Comparison of ENCODE assay signal across 17 cellular contexts in the genomic region with DNA sequence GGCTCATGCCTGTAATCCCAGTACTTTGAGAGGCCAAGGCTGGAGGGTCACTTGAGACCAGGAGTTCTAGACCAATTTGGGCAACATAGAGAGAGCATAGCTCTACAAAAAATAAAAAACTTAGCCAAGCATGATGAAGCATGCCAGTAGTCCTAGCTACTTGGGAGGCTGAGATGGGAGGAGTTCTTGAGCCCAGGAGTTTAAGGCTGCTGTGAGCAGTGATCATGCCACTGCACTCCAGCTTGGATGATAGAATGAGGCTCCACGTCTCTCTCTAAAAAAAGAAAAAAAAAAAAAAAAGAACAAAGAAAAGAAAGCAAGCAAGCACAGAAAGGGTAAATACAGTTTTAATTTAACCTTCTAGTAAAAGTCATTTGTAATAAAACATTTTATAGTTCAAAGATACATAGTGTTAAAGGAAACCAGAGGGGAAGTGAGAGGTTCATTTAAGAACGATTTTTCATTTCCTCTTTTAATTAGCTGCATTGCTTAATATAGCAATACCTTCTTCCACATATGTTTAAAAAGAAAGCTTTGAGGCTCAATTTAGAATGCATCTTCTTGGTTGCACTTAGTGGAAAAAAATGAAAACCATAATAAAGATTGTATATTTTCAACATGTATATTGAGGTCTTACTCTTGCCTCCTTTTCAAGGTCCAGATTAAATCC. TPM values are rescaled to one million over a fixed set of nuclear protein-coding genes. Genes with fewer than 3 reads are reported as not detected.
DNase-seq lines count a peak whose midpoint lies in the region; ATAC-seq and TF ChIP-seq lines count a peak whose summit lies in the region.
"Had no signal": no experiment of that assay in that cellular context is flagged by ENCODE, and none has a peak within 500 bp of the region (broad histone marks: within the 10 kb centered on the region; RNA-seq: fewer than 3 reads in every experiment).

No MANE protein-coding gene starts in this region.

- H3K4me1 ChIP-seq in OCI-LY3 (ENCODE audit: low read length) = peaks cover 27% of the 10 kb centered on the region

- no peaks in the 10 kb centered on the region for H3K36me3 Mint-ChIP-seq in natural killer cell treated with Interleukin-12 subunit alpha and Interleukin-12 subunit beta and Interleukin-15 and Interleukin-18, amount 100 ng/mL, for 72 hours
- H3K36me3 Mint-ChIP-seq: activated naive CD4-positive, alpha-beta T cell treated with anti-CD3 and anti-CD28 coated beads, Interleukin-2, amount 50 U/mL, for 24 hours had no signal

- peaks cover 0 to 19% of the 10 kb centered on the region in 2 donors for H3K27me3 Mint-ChIP-seq in natural killer cell treated with Interleukin-12 subunit alpha and Interleukin-12 subunit beta and Interleukin-15 and Interleukin-18, amount 100 ng/mL, for 72 hours

- no peaks in the 10 kb centered on the region for H3K9me3 Mint-ChIP-seq in natural killer cell treated with Interleukin-12 subunit alpha and Interleukin-12 subunit beta and Interleukin-15 and Interleukin-18, amount 100 ng/mL, for 72 hours
- H3K9me3 Mint-ChIP-seq: activated naive CD4-positive, alpha-beta T cell treated with anti-CD3 and anti-CD28 coated beads, Interleukin-2, amount 50 U/mL, for 24 hours had no signal

- ATAC-seq in GM18508 (IDR thresholded peaks at IDR 0.05; ENCODE audit: insufficient read depth, unreplicated experiment) = peak; percentile 70
- ATAC-seq in GM21515 (IDR thresholded peaks at IDR 0.05; ENCODE audit: unreplicated experiment) = peak; percentile 89
- ATAC-seq in HG03139 (IDR thresholded peaks at IDR 0.05; ENCODE audit: unreplicated experiment) = peak; percentile 82
- no peak for ATAC-seq in natural killer cell treated with Interleukin-12 subunit alpha and Interleukin-12 subunit beta and Interleukin-15 and Interleukin-18, amount 100 ng/mL, for 72 hours
- ATAC-seq: SK-N-SH treated with all-trans-retinoic acid at 6 μM for 48 hours had no signal

- no peaks in the 10 kb centered on the region for H3K9me3 ChIP-seq in OCI-LY3 (ENCODE audit: insufficient read depth, low read length)
- H3K9me3 ChIP-seq: stomach had no signal

- H3K27me3 ChIP-seq in OCI-LY3 (ENCODE audit: low read depth, low read length) = no peaks in the 10 kb centered on the region
- H3K27me3 ChIP-seq: stomach had no signal

- H3K27ac Mint-ChIP-seq in natural killer cell treated with Interleukin-12 subunit alpha and Interleukin-12 subunit beta and Interleukin-15 and Interleukin-18, amount 100 ng/mL, for 72 hours = no peak overlapping the region
- H3K27ac Mint-ChIP-seq: activated naive CD4-positive, alpha-beta T cell treated with anti-CD3 and anti-CD28 coated beads, Interleukin-2, amount 50 U/mL, for 24 hours had no signal

- H3K4me3 Mint-ChIP-seq in natural killer cell treated with Interleukin-12 subunit alpha and Interleukin-12 subunit beta and Interleukin-15 and Interleukin-18, amount 100 ng/mL, for 72 hours = no peak overlapping the region
- H3K4me3 Mint-ChIP-seq: activated naive CD4-positive, alpha-beta T cell treated with anti-CD3 and anti-CD28 coated beads, Interleukin-2, amount 50 U/mL, for 24 hours had no signal

- H3K36me3 ChIP-seq in OCI-LY3 (replicated peaks; ENCODE audit: low read depth, low read length) = no peaks in the 10 kb centered on the region
- H3K36me3 ChIP-seq: stomach had no signal

- no peak overlapping the region for H2AFZ ChIP-seq in OCI-LY3 (ENCODE audit: low read depth, low read length)

- DNase-seq in natural killer cell treated with Interleukin-12 subunit alpha and Interleukin-12 subunit beta and Interleukin-15 and Interleukin-18, amount 100 ng/mL, for 72 hours (ENCODE audit: low spot score) = no peak
- no peak for DNase-seq in UCSD-AML1 (lab: John Stamatoyannopoulos, UW; ENCODE audit: unreplicated experiment)
- no peak for DNase-seq in NCI-H82 (lab: John Stamatoyannopoulos, UW)
- DNase-seq in DMS153 treated with DMSO at 0.1 percent for 48 hours (lab: John Stamatoyannopoulos, UW; ENCODE audit: unreplicated experiment) = no peak
- DNase-seq: NCI-H446 treated with DMSO at 0.1 percent for 48 hours, occipital lobe had no signal

- H3K9ac ChIP-seq in OCI-LY3 (ENCODE audit: low read length) = no peak overlapping the region

- H3K4me2 ChIP-seq in OCI-LY3 (ENCODE audit: low read length) = peak overlapping the region; percentile 60

- no peaks in the 10 kb centered on the region for H4K20me1 ChIP-seq in OCI-LY3 (ENCODE audit: insufficient read depth, low read length)

- no peaks in the 10 kb centered on the region for H3K79me2 ChIP-seq in OCI-LY3 (ENCODE audit: low read length)

- 0 out of 2 replicates have a peak overlapping the region, but pooled peaks have one; percentile 27 for H3K4me3 ChIP-seq in OCI-LY3 (ENCODE audit: low read length)
- H3K4me3 ChIP-seq: coronary artery, stomach had no signal

- no peaks in the 10 kb centered on the region for H3K4me1 Mint-ChIP-seq in natural killer cell treated with Interleukin-12 subunit alpha and Interleukin-12 subunit beta and Interleukin-15 and Interleukin-18, amount 100 ng/mL, for 72 hours (ENCODE audit: low read depth in 2 of 2)
- H3K4me1 Mint-ChIP-seq: activated naive CD4-positive, alpha-beta T cell treated with anti-CD3 and anti-CD28 coated beads, Interleukin-2, amount 50 U/mL, for 24 hours had no signal

- H3K27ac ChIP-seq in OCI-LY3 (ENCODE audit: low read length) = peak overlapping the region; percentile 40; the same call in 1 of the 2 replicates
- H3K27ac ChIP-seq: C4-2B, coronary artery, stomach had no signal

- TF ChIP-seq CTCF in OCI-LY3 (IDR thresholded peaks at IDR 0.05; ENCODE audit: low read depth, low read length) = no peak

RNA-seq across cellular contexts. Expression of a gene that starts 14.9 kb away (rescaled TPM):
- under 1 TPM in 1 of 2 donors, not detected in 1; 0.31 TPM for total RNA-seq in natural killer cell treated with Interleukin-12 subunit alpha and Interleukin-12 subunit beta and Interleukin-15 and Interleukin-18, amount 100 ng/mL, for 72 hours
- total RNA-seq: fibroblast of villous mesenchyme, LHCN-M2 had no signal

RNA-seq across cellular contexts. Expression of a gene that starts 46.2 kb away (rescaled TPM):
- 1 to 10 TPM; 4.0 to 8.5 TPM for total RNA-seq in natural killer cell treated with Interleukin-12 subunit alpha and Interleukin-12 subunit beta and Interleukin-15 and Interleukin-18, amount 100 ng/mL, for 72 hours

Comparison
In these comparisons a context has a peak if more than half of its experiments do, and no peak if none do; other contexts are left out.
1. ATAC-seq: peak in GM18508 (single experiment), GM21515 (single experiment) and HG03139 (single experiment); none in natural killer cell treated with Interleukin-12 subunit alpha and Interleukin-12 subunit beta and Interleukin-15 and Interleukin-18, amount 100 ng/mL, for 72 hours (0 of 2).